In the genomic region with DNA sequence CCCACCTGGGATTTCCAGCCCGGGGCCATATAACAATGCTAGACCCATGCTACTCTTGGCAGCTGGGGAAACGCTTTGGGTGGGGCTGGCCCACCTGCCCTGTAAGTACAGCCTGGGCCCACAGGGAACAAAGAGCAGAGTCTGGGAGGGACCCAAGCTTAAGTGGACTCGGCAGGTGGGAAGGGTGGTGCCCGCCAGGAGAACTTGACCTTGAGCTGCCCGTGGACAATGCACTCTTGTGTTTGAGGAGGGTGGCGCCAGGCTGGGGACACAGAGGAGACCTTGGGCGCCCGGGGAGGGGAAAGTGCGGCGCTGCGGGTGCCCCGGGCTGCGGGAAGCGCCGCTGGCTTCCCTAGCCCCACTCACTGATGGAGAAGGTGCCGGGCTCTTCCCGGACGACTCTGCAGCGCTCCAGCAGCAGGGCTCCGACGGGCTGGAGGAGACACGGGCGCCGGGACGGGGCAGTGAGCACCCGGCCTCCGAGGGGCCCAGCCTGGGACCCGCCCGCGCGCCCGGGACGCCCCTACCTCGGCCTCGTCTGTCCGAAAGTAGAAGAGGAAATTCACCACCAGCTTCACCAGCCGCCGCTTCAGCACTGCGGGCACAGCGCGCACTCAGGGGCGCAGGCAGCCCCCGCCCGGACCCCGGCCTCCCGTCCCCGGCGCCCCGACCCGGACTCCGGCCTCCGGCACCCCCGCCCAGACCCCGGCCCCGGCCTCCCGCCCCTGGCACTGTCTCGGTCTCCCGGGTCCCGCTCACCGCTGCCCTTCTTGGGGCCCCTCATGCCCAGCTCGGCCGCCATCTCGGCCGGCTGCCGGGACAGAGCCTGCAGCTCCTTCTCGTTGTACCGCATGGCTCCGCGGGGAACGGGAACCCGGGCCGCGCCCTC, we compare ENCODE assay signal across 1 cellular context.
TF ChIP-seq lines count a peak whose summit lies in the region.

No MANE protein-coding gene starts in this region.

TF ChIP-seq in HepG2, 621 proteins besides CTCF, POLR2A, EP300 and RAD21 (continues in another document):
- TF ChIP-seq TRAFD1 (CRISPR knock-in tag; IDR thresholded peaks at IDR 0.05; ENCODE audit: borderline replicate concordance) = no peak
- TF ChIP-seq ZNF331 (CRISPR knock-in tag; IDR thresholded peaks at IDR 0.05) = no peak; the same call in 1 of the 2 replicates
- no peak for TF ChIP-seq MYNN (CRISPR knock-in tag; IDR thresholded peaks at IDR 0.05; ENCODE audit: low read depth)
- TF ChIP-seq NFYC (CRISPR knock-in tag; IDR thresholded peaks at IDR 0.05) = no peak
- TF ChIP-seq ISX (CRISPR knock-in tag; conservative IDR thresholded peaks at IDR 0.05) = no peak
- TF ChIP-seq CREB1 (IDR thresholded peaks at IDR 0.05) = no peak
- no peak for TF ChIP-seq CREB1 (CRISPR knock-in tag; IDR thresholded peaks at IDR 0.05)
- no peak for TF ChIP-seq RCOR2 (CRISPR knock-in tag; IDR thresholded peaks at IDR 0.05)
- no peak for TF ChIP-seq SRSF9 (IDR thresholded peaks at IDR 0.05; ENCODE audit: borderline replicate concordance, insufficient read depth, low read depth, low read length, poor library complexity, severe bottlenecking)
- no peak for TF ChIP-seq NFE2L1 (CRISPR knock-in tag; IDR thresholded peaks at IDR 0.05; ENCODE audit: borderline replicate concordance)
- TF ChIP-seq ZNF616 (CRISPR knock-in tag; IDR thresholded peaks at IDR 0.05; ENCODE audit: low read depth) = no peak
- TF ChIP-seq TCF7 (IDR thresholded peaks at IDR 0.05; ENCODE audit: low read depth) = no peak
- peak; percentile 37 for TF ChIP-seq PHF5A (CRISPR knock-in tag; IDR thresholded peaks at IDR 0.05; ENCODE audit: low read depth, unreplicated experiment)
- no peak for TF ChIP-seq AKNA (CRISPR knock-in tag; IDR thresholded peaks at IDR 0.05; ENCODE audit: borderline replicate concordance)
- TF ChIP-seq, protein P1, sequence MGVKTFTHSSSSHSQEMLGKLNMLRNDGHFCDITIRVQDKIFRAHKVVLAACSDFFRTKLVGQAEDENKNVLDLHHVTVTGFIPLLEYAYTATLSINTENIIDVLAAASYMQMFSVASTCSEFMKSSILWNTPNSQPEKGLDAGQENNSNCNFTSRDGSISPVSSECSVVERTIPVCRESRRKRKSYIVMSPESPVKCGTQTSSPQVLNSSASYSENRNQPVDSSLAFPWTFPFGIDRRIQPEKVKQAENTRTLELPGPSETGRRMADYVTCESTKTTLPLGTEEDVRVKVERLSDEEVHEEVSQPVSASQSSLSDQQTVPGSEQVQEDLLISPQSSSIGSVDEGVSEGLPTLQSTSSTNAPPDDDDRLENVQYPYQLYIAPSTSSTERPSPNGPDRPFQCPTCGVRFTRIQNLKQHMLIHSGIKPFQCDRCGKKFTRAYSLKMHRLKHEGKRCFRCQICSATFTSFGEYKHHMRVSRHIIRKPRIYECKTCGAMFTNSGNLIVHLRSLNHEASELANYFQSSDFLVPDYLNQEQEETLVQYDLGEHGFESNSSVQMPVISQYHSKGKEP (CRISPR knock-in tag; IDR thresholded peaks at IDR 0.05) = no peak
- TF ChIP-seq CENPT (CRISPR knock-in tag; IDR thresholded peaks at IDR 0.05; ENCODE audit: low read depth) = 0 out of 2 replicates have a peak, but pooled peaks have one; percentile 47
- TF ChIP-seq ZNF282 (IDR thresholded peaks at IDR 0.05; ENCODE audit: partially characterized antibody) = no peak
- no peak for TF ChIP-seq ZNF557 (CRISPR knock-in tag; IDR thresholded peaks at IDR 0.05)
- TF ChIP-seq NCOA1 (CRISPR knock-in tag; IDR thresholded peaks at IDR 0.05) = no peak
- no peak for TF ChIP-seq FOXO1 (CRISPR knock-in tag; IDR thresholded peaks at IDR 0.05)
- TF ChIP-seq RNF219 (CRISPR knock-in tag; IDR thresholded peaks at IDR 0.05) = no peak
- TF ChIP-seq GATAD2A (CRISPR knock-in tag; IDR thresholded peaks at IDR 0.05) = peak; percentile 73
- TF ChIP-seq ZNF781 (CRISPR knock-in tag; IDR thresholded peaks at IDR 0.05; ENCODE audit: borderline replicate concordance, not compliant biosample characterization) = no peak
- TF ChIP-seq, protein P2, sequence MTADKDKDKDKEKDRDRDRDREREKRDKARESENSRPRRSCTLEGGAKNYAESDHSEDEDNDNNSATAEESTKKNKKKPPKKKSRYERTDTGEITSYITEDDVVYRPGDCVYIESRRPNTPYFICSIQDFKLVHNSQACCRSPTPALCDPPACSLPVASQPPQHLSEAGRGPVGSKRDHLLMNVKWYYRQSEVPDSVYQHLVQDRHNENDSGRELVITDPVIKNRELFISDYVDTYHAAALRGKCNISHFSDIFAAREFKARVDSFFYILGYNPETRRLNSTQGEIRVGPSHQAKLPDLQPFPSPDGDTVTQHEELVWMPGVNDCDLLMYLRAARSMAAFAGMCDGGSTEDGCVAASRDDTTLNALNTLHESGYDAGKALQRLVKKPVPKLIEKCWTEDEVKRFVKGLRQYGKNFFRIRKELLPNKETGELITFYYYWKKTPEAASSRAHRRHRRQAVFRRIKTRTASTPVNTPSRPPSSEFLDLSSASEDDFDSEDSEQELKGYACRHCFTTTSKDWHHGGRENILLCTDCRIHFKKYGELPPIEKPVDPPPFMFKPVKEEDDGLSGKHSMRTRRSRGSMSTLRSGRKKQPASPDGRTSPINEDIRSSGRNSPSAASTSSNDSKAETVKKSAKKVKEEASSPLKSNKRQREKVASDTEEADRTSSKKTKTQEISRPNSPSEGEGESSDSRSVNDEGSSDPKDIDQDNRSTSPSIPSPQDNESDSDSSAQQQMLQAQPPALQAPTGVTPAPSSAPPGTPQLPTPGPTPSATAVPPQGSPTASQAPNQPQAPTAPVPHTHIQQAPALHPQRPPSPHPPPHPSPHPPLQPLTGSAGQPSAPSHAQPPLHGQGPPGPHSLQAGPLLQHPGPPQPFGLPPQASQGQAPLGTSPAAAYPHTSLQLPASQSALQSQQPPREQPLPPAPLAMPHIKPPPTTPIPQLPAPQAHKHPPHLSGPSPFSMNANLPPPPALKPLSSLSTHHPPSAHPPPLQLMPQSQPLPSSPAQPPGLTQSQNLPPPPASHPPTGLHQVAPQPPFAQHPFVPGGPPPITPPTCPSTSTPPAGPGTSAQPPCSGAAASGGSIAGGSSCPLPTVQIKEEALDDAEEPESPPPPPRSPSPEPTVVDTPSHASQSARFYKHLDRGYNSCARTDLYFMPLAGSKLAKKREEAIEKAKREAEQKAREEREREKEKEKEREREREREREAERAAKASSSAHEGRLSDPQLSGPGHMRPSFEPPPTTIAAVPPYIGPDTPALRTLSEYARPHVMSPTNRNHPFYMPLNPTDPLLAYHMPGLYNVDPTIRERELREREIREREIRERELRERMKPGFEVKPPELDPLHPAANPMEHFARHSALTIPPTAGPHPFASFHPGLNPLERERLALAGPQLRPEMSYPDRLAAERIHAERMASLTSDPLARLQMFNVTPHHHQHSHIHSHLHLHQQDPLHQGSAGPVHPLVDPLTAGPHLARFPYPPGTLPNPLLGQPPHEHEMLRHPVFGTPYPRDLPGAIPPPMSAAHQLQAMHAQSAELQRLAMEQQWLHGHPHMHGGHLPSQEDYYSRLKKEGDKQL (CRISPR knock-in tag; IDR thresholded peaks at IDR 0.05; ENCODE audit: low read depth) = no peak
- TF ChIP-seq ETV5 (CRISPR knock-in tag; IDR thresholded peaks at IDR 0.05; ENCODE audit: borderline replicate concordance) = peak; percentile 22; the same call in 1 of the 2 replicates
- TF ChIP-seq KAT2B (IDR thresholded peaks at IDR 0.05; ENCODE audit: borderline replicate concordance, low read depth, low read length) = no peak
- peak; percentile 57; the same call in 1 of the 2 replicates for TF ChIP-seq KAT7 (CRISPR knock-in tag; IDR thresholded peaks at IDR 0.05; ENCODE audit: borderline replicate concordance)
- TF ChIP-seq NPAS2 (CRISPR knock-in tag; IDR thresholded peaks at IDR 0.05; ENCODE audit: borderline replicate concordance) = no peak
- no peak for TF ChIP-seq ZNF547 (CRISPR knock-in tag; IDR thresholded peaks at IDR 0.05)
- TF ChIP-seq ZNF260 (CRISPR knock-in tag; IDR thresholded peaks at IDR 0.05; ENCODE audit: borderline replicate concordance, low read depth) = 0 out of 2 replicates have a peak, but pooled peaks have one; percentile 1
- TF ChIP-seq HOXA3 (CRISPR knock-in tag; IDR thresholded peaks at IDR 0.05) = peak; percentile 61; the same call in 1 of the 2 replicates
- no peak for TF ChIP-seq THAP7 (CRISPR knock-in tag; IDR thresholded peaks at IDR 0.05)
- TF ChIP-seq ZMYM2 (CRISPR knock-in tag; IDR thresholded peaks at IDR 0.05) = no peak
- TF ChIP-seq, protein P3, sequence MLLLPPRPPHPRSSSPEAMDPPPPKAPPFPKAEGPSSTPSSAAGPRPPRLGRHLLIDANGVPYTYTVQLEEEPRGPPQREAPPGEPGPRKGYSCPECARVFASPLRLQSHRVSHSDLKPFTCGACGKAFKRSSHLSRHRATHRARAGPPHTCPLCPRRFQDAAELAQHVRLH (CRISPR knock-in tag; IDR thresholded peaks at IDR 0.05; ENCODE audit: borderline replicate concordance, low read depth) = peak; percentile 31; the same call in 1 of the 2 replicates
- TF ChIP-seq, protein P4, sequence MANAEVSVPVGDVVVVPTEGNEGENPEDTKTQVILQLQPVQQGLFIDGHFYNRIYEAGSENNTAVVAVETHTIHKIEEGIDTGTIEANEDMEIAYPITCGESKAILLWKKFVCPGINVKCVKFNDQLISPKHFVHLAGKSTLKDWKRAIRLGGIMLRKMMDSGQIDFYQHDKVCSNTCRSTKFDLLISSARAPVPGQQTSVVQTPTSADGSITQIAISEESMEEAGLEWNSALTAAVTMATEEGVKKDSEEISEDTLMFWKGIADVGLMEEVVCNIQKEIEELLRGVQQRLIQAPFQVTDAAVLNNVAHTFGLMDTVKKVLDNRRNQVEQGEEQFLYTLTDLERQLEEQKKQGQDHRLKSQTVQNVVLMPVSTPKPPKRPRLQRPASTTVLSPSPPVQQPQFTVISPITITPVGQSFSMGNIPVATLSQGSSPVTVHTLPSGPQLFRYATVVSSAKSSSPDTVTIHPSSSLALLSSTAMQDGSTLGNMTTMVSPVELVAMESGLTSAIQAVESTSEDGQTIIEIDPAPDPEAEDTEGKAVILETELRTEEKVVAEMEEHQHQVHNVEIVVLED (CRISPR knock-in tag; IDR thresholded peaks at IDR 0.05; ENCODE audit: borderline replicate concordance) = no peak
- no peak for TF ChIP-seq ZNF562 (CRISPR knock-in tag; IDR thresholded peaks at IDR 0.05; ENCODE audit: borderline replicate concordance)
- peak; percentile 58; the same call in 1 of the 2 replicates for TF ChIP-seq KDM6A (CRISPR knock-in tag; IDR thresholded peaks at IDR 0.05; ENCODE audit: low read depth)
- peak; percentile 62 for TF ChIP-seq HDAC1 (CRISPR knock-in tag; IDR thresholded peaks at IDR 0.05)
- TF ChIP-seq CAMTA2 (CRISPR knock-in tag; IDR thresholded peaks at IDR 0.05; ENCODE audit: borderline replicate concordance) = no peak
